ENCODE assay signal across 8 cellular contexts in the genomic region with DNA sequence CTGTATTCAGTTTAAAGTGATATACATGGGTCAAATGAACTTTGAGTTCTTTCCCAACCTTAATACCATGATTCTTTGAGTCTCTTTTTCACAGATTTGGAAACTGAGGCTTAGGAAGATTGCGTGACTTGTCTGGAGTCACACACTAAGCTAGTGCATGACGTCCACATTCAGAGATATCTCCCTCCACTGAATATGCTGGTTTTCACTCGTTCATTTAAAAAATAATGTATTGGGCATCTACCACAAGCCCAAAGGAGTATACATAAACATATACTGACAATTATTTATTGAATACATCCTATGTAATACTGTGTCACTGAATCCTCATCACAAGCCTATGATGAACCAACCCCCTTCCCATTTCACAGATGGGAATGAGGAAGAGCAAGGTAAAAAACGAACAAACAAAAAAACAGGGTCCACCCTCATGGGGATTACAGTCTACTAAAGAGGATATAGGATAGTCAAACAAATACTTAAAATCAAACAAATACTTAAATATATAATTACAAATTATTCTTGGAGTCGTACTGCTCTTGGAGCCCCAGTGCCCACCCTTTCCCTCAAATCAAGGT. TPM values are rescaled to one million over a fixed set of nuclear protein-coding genes. Genes with fewer than 3 reads are reported as not detected.
A peak's percentile ranks its signal among the peaks of the same experiment; 100 is the strongest.
DNase-seq lines count a peak whose midpoint lies in the region; ATAC-seq and TF ChIP-seq lines count a peak whose summit lies in the region.

No MANE protein-coding gene starts in this region.

- TF ChIP-seq CTCF in GM23338 (conservative IDR thresholded peaks at IDR 0.05; ENCODE audit: low read depth in 2 of 2) (no peak), fibroblast of pulmonary artery (IDR thresholded peaks at IDR 0.05; ENCODE audit: low read length, missing control alignments) (no peak), gastrocnemius medialis (IDR thresholded peaks at IDR 0.05 in 4 of 5, conservative IDR thresholded peaks at IDR 0.05 in 1 of 5) (no peak)

- DNase-seq in GM23338 (ENCODE audit: low spot score) (no peak), SJCRH30 (no peak), fibroblast of pulmonary artery (ENCODE audit: low read depth) (no peak), gastrocnemius medialis (no peak), GM19240 (ENCODE audit: insufficient read length, low spot score) (no peak)

- peak overlapping the region; percentile 97; the same call in 2 of the 3 replicates for H3K4me3 Mint-ChIP-seq in GM23338

- no peak overlapping the region; the same call in 1 of the 2 replicates for H3K27ac Mint-ChIP-seq in GM23338

- in situ Hi-C loops in gastrocnemius medialis (cut with MboI; ENCODE audit: low sequenced_read_pairs in 4 of 4): loop anchor here in 1 of 4 donors (25.0 kb wide), 1 partner anchor 572 kb away; a partner anchor contains a TSS

- H3K27me3 ChIP-seq in GM23338 (ENCODE audit: insufficient read depth): no peaks in the 10 kb centered on the region
- H3K27me3 ChIP-seq in SJCRH30: no peaks in the 10 kb centered on the region
- H3K27me3 ChIP-seq in gastrocnemius medialis: no peaks in the 10 kb centered on the region

- H3F3A ChIP-seq in GM23338 (replicated peaks; ENCODE audit: low read depth): no peaks in the 10 kb centered on the region; the same call in 1 of the 2 replicates

- H3K36me3 Mint-ChIP-seq in GM23338 (ENCODE audit: low read depth): 0 out of 3 replicates have a peak, but pooled peaks cover 3% of the 10 kb centered on the region

- H3K4me1 ChIP-seq in GM23338 (ENCODE audit: insufficient read depth) (peaks cover 11% of the 10 kb centered on the region), SJCRH30 (peaks cover 3% of the 10 kb centered on the region; the same call in 1 of the 2 replicates), gastrocnemius medialis (peaks cover 17 to 26% of the 10 kb centered on the region in 2 donors)

- H3K27ac ChIP-seq in GM23338 (ENCODE audit: low read depth) (no peak overlapping the region), SJCRH30 (peak overlapping the region; percentile 99), gastrocnemius medialis (peak overlapping the region; percentile 98 to 100 (median 99))

- H3K36me3 ChIP-seq in GM23338 (ENCODE audit: insufficient read depth) (no peaks in the 10 kb centered on the region), SJCRH30 (no peaks in the 10 kb centered on the region), gastrocnemius medialis (no peaks in the 10 kb centered on the region)

- H3K9me3 ChIP-seq in SJCRH30 (replicated peaks) (no peaks in the 10 kb centered on the region), gastrocnemius medialis (no peaks in the 10 kb centered on the region)

- H3K4me3 ChIP-seq in GM23338 (peak overlapping the region; percentile 71), SJCRH30 (peak overlapping the region; percentile 94), fibroblast of pulmonary artery (replicated peaks; ENCODE audit: low read depth, low read length) (peak overlapping the region; percentile 81), gastrocnemius medialis (peak overlapping the region; percentile 94 to 100 (median 96))

- H2AFZ ChIP-seq in GM23338: peak overlapping the region; percentile 9

- ATAC-seq in GM23338: no peak
- no peak for ATAC-seq in gastrocnemius medialis
- no peak for ATAC-seq in GM18870 (IDR thresholded peaks at IDR 0.05; ENCODE audit: unreplicated experiment)
- ATAC-seq in HG03342 (IDR thresholded peaks at IDR 0.05; ENCODE audit: unreplicated experiment): no peak
- no peak for ATAC-seq in HG03442 (IDR thresholded peaks at IDR 0.05; ENCODE audit: unreplicated experiment)

- peaks cover 8% of the 10 kb centered on the region; the same call in 2 of the 3 replicates for H3K4me1 Mint-ChIP-seq in GM23338

- H4K20me1 ChIP-seq in GM23338 (replicated peaks; ENCODE audit: insufficient read depth): peaks cover 8% of the 10 kb centered on the region

- peaks cover 4% of the 10 kb centered on the region for H3K27me3 Mint-ChIP-seq in GM23338 (ENCODE audit: insufficient read depth, low read depth, poor library complexity)

- intact Hi-C loops in gastrocnemius medialis (cut with DNase I; ENCODE audit: low total_unique reads): loop anchor here (1.0 to 2.0 kb wide), 2 partner anchors 98 to 249 kb away; a partner anchor contains a TSS

- H3K4me2 ChIP-seq in GM23338: 0 out of 2 replicates have a peak overlapping the region, but pooled peaks have one; percentile 84

- no peaks in the 10 kb centered on the region for H3K9me3 Mint-ChIP-seq in GM23338

- H3K9me2 ChIP-seq in GM23338 (ENCODE audit: insufficient read depth): peaks cover 4% of the 10 kb centered on the region; the same call in 1 of the 2 replicates

- no peak for TF ChIP-seq POLR2A in gastrocnemius medialis (IDR thresholded peaks at IDR 0.05)

- peaks cover 38% of the 10 kb centered on the region for H3K79me2 ChIP-seq in GM23338 (replicated peaks; ENCODE audit: insufficient read depth)

TF ChIP-seq in GM23338, 12 proteins besides CTCF, POLR2A, EP300 and RAD21 (continues in another document):
- TF ChIP-seq EZH2phosphoT487 (IDR thresholded peaks at IDR 0.05; ENCODE audit: unreplicated experiment): no peak
- TF ChIP-seq, protein P1, sequence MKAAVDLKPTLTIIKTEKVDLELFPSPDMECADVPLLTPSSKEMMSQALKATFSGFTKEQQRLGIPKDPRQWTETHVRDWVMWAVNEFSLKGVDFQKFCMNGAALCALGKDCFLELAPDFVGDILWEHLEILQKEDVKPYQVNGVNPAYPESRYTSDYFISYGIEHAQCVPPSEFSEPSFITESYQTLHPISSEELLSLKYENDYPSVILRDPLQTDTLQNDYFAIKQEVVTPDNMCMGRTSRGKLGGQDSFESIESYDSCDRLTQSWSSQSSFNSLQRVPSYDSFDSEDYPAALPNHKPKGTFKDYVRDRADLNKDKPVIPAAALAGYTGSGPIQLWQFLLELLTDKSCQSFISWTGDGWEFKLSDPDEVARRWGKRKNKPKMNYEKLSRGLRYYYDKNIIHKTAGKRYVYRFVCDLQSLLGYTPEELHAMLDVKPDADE (IDR thresholded peaks at IDR 0.05): no peak
- TF ChIP-seq POLR2AphosphoS5 (IDR thresholded peaks at IDR 0.05; ENCODE audit: low read depth): no peak
- no peak for TF ChIP-seq ZNF331 (CRISPR knock-in tag; IDR thresholded peaks at IDR 0.05; ENCODE audit: low read depth)
- TF ChIP-seq ZNF114 (CRISPR knock-in tag; IDR thresholded peaks at IDR 0.05): no peak
- no peak for TF ChIP-seq STAT1 (IDR thresholded peaks at IDR 0.05; ENCODE audit: unreplicated experiment)
- TF ChIP-seq EZH2 (IDR thresholded peaks at IDR 0.05; ENCODE audit: low read depth, unreplicated experiment): no peak
- TF ChIP-seq JUNB (IDR thresholded peaks at IDR 0.05; ENCODE audit: unreplicated experiment): no peak
- TF ChIP-seq, protein P2, sequence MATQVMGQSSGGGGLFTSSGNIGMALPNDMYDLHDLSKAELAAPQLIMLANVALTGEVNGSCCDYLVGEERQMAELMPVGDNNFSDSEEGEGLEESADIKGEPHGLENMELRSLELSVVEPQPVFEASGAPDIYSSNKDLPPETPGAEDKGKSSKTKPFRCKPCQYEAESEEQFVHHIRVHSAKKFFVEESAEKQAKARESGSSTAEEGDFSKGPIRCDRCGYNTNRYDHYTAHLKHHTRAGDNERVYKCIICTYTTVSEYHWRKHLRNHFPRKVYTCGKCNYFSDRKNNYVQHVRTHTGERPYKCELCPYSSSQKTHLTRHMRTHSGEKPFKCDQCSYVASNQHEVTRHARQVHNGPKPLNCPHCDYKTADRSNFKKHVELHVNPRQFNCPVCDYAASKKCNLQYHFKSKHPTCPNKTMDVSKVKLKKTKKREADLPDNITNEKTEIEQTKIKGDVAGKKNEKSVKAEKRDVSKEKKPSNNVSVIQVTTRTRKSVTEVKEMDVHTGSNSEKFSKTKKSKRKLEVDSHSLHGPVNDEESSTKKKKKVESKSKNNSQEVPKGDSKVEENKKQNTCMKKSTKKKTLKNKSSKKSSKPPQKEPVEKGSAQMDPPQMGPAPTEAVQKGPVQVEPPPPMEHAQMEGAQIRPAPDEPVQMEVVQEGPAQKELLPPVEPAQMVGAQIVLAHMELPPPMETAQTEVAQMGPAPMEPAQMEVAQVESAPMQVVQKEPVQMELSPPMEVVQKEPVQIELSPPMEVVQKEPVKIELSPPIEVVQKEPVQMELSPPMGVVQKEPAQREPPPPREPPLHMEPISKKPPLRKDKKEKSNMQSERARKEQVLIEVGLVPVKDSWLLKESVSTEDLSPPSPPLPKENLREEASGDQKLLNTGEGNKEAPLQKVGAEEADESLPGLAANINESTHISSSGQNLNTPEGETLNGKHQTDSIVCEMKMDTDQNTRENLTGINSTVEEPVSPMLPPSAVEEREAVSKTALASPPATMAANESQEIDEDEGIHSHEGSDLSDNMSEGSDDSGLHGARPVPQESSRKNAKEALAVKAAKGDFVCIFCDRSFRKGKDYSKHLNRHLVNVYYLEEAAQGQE (IDR thresholded peaks at IDR 0.05; ENCODE audit: unreplicated experiment): no peak

RNA-seq across cellular contexts. Expression of a gene that starts 0.6 kb away (rescaled TPM):
- total RNA-seq in GM23338 (2014; rRNA removed; shearing (Covaris generic)): 47.5 and 52.6 TPM in 2 replicates
- polyA plus RNA-seq in GM23338 (2016; fragmentation: Nextera tagmentation; extraction: Ambion mirVana): 20.3 and 20.4 TPM in 2 replicates
- 40.0 and 42.6 TPM in 2 replicates for total RNA-seq in SJCRH30 (2014; rRNA removed; shearing (Covaris generic))
- 10 to 100 TPM; 18.0 to 22.9 (median 21.0) TPM for total RNA-seq in gastrocnemius medialis

RNA-seq across cellular contexts. Expression of a gene that starts 56.9 kb away (rescaled TPM):
- 0.97 and 1.2 TPM in 2 replicates for total RNA-seq in GM23338 (2014; rRNA removed; shearing (Covaris generic))
- polyA plus RNA-seq in GM23338 (2016; fragmentation: Nextera tagmentation; extraction: Ambion mirVana): 0.43 TPM in 1 of 2 replicates, not detected in the other
- not detected in 2 replicates for total RNA-seq in SJCRH30 (2014; rRNA removed; shearing (Covaris generic))
- 1 to 10 TPM; 1.4 to 4.7 (median 4.2) TPM for total RNA-seq in gastrocnemius medialis
